In the genomic region with DNA sequence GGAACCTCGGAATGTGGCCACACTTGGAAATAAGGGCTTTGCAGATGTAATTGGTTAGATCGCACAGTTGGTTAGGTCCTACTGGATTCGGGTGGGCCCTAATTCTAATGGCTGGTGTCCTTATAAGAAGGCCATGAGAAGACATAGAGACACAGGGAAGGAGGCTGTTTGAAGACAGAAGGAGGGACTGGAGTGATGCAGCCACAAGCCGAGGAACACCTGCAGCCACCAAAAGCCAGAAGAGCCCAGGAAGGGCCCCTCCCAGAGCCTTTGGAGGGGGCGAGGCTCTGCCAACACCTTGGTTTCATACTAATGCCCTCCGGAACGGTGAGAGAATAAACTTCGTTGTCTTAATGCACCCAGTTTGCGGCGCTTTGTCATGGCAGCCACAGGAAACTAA, we compare ENCODE assay signal across 36 cellular contexts. TPM values are rescaled to one million over a fixed set of nuclear protein-coding genes. Genes with fewer than 3 reads are reported as not detected.
DNase-seq lines count a peak whose midpoint lies in the region; ATAC-seq, FAIRE-seq and TF ChIP-seq lines count a peak whose summit lies in the region.
"Had no signal": no experiment of that assay in that cellular context is flagged by ENCODE, and none has a peak within 500 bp of the region (broad histone marks: within the 10 kb centered on the region; RNA-seq: fewer than 3 reads in every experiment).

No MANE protein-coding gene starts in this region.

- POLR2A ChIA-PET in activated CD4-positive, alpha-beta memory T cell treated with anti-CD3 and anti-CD28 coated beads, Interleukin-2, amount 10 ng/mL, durations not matched to agents 7 days and 5 days (lab: Charles Lee): no interaction called here
- POLR2A ChIA-PET in activated CD4-positive, alpha-beta memory T cell treated with anti-CD3 and anti-CD28 coated beads for 36 hours (lab: Charles Lee): interaction anchor here (1.0 kb wide), 1 partner anchor 47 kb away, joined by 3 read pairs; a partner anchor contains a TSS
- POLR2A ChIA-PET in GM12878 (lab: Charles Lee): no interaction called here

- no peak overlapping the region for H2AFZ ChIP-seq in GM12878 (ENCODE audit: control insufficient read depth, low read depth, low read length)
- H2AFZ ChIP-seq in smooth muscle cell (ENCODE audit: low read depth): no peak overlapping the region
- H2AFZ ChIP-seq in Karpas-422 (ENCODE audit: low read length): no peak overlapping the region

- SMC1A ChIA-PET in GM12878 (lab: Charles Lee; ENCODE audit: uncharacterized antibody, unreplicated experiment): interaction anchor here (1.0 kb wide), 1 partner anchor 12 kb away, joined by 3 read pairs; no protein-coding TSS in a partner anchor

- H3K4me1 ChIP-seq in GM12878 (ENCODE audit: control insufficient read depth, insufficient read depth, low read length) (no peaks in the 10 kb centered on the region; the same call in 1 of the 2 replicates), foreskin keratinocyte (peaks cover 39% of the 10 kb centered on the region), smooth muscle cell (ENCODE audit: low read depth) (no peaks in the 10 kb centered on the region), Karpas-422 (ENCODE audit: low read length) (no peaks in the 10 kb centered on the region)
- H3K4me1 ChIP-seq: BE2C, gastrocnemius medialis, left lung, tibial nerve had no signal

- no TSS peak for BruUV-seq in GM12878 (replicated peaks; lab: Mats Ljungman, UMichigan)

- CTCF ChIA-PET in activated CD4-positive, alpha-beta memory T cell treated with anti-CD3 and anti-CD28 coated beads, Interleukin-2, amount 10 ng/mL, durations not matched to agents 7 days and 5 days (lab: Charles Lee): no interaction called here
- CTCF ChIA-PET in activated CD4-positive, alpha-beta memory T cell treated with anti-CD3 and anti-CD28 coated beads for 36 hours (lab: Charles Lee): no interaction called here
- CTCF ChIA-PET in GM12878 (lab: Yijun Ruan, JAX): no interaction called here

- H3K4me3 ChIP-seq in GM12878 (no peak overlapping the region), smooth muscle cell (no peak overlapping the region), Karpas-422 (ENCODE audit: low read length) (no peak overlapping the region)
- H3K4me3 ChIP-seq: gastrocnemius medialis, left lung, tibial nerve had no signal

- TF ChIP-seq POLR2A in GM12878 (IDR thresholded peaks at IDR 0.05; ENCODE audit: low read depth, low read length): no peak

- no peak overlapping the region for H3K9ac ChIP-seq in GM12878 (ENCODE audit: control insufficient read depth, insufficient read depth, low read length)
- H3K9ac ChIP-seq in smooth muscle cell (ENCODE audit: low read depth): peak overlapping the region; percentile 66
- H3K9ac ChIP-seq in Karpas-422 (ENCODE audit: low read length): no peak overlapping the region

- H3K9me2 ChIP-seq in Karpas-422 (replicated peaks; ENCODE audit: insufficient read depth, low read length): no peaks in the 10 kb centered on the region

- H3K4me2 ChIP-seq in GM12878 (ENCODE audit: control insufficient read depth, insufficient read depth) (no peak overlapping the region), smooth muscle cell (peak overlapping the region; percentile 9), Karpas-422 (ENCODE audit: low read depth, low read length, poor library complexity, severe bottlenecking) (no peak overlapping the region)

- TF ChIP-seq EP300 in GM12878 (IDR thresholded peaks at IDR 0.05; ENCODE audit: borderline replicate concordance in 1 of 2, control insufficient read depth in 1 of 2, low read depth in 2 of 2, low read length in 2 of 2): no peak

- 43% methylated on average over 10 of the region's 10 CpGs for WGBS in GM12878 (ENCODE audit: insufficient coverage, insufficient replicate concordance, low lambda C conversion rate, missing lambda C conversion rate)
- 97% methylated on average over 10 of the region's 10 CpGs for WGBS in smooth muscle cell (ENCODE audit: low lambda C conversion rate)

- H3K27me3 ChIP-seq in GM12878 (replicated peaks in 1 of 2; ENCODE audit: control insufficient read depth in 2 of 2, insufficient read depth in 2 of 2, low read length in 1 of 2) (no peaks in the 10 kb centered on the region), foreskin keratinocyte (no peaks in the 10 kb centered on the region), smooth muscle cell (ENCODE audit: low read depth) (no peaks in the 10 kb centered on the region), Karpas-422 (ENCODE audit: low read length) (no peaks in the 10 kb centered on the region)
- H3K27me3 ChIP-seq: BE2C, gastrocnemius medialis, left lung, tibial nerve had no signal

- no peak for TF ChIP-seq RAD21 in GM12878 (IDR thresholded peaks at IDR 0.05; ENCODE audit: insufficient read depth, low read depth, low read length)

- ATAC-seq in GM12878 (no peak), foreskin keratinocyte (no peak)
- ATAC-seq: gastrocnemius medialis; left lung; naive thymus-derived CD4-positive, alpha-beta T cell had no signal

- TF ChIP-seq CTCF in GM12878 (IDR thresholded peaks at IDR 0.05 in 2 of 3, conservative IDR thresholded peaks at IDR 0.05 in 1 of 3; ENCODE audit: control insufficient read depth in 2 of 3, extremely low read depth in 1 of 3, insufficient read depth in 1 of 3, low read depth in 3 of 3, low read length in 3 of 3): no peak
- TF ChIP-seq CTCF in foreskin keratinocyte (conservative IDR thresholded peaks at IDR 0.05): no peak
- no peak for TF ChIP-seq CTCF in smooth muscle cell (IDR thresholded peaks at IDR 0.05; ENCODE audit: borderline replicate concordance, insufficient read depth, poor library complexity, severe bottlenecking)

- H3K36me3 Mint-ChIP-seq in activated CD4-positive, alpha-beta memory T cell treated with anti-CD3 and anti-CD28 coated beads, Interleukin-2, amount 10 ng/mL, durations not matched to agents 7 days and 5 days (ENCODE audit: low read depth): no peaks in the 10 kb centered on the region
- no peaks in the 10 kb centered on the region for H3K36me3 Mint-ChIP-seq in activated CD4-positive, alpha-beta memory T cell treated with anti-CD3 and anti-CD28 coated beads for 36 hours
- H3K36me3 Mint-ChIP-seq: immature natural killer cell; naive thymus-derived CD4-positive, alpha-beta T cell had no signal

- H3K36me3 ChIP-seq in GM12878 (ENCODE audit: control insufficient read depth in 2 of 2, insufficient read depth in 2 of 2, low read length in 1 of 2) (peaks cover 0 to 2% of the 10 kb centered on the region in 2 experiments; a peak in 1 of 4 replicates), smooth muscle cell (ENCODE audit: low read depth) (peaks cover 3% of the 10 kb centered on the region), Karpas-422 (ENCODE audit: insufficient read depth, low read length) (no peaks in the 10 kb centered on the region)
- H3K36me3 ChIP-seq: BE2C, gastrocnemius medialis had no signal

- H3K27ac Mint-ChIP-seq in activated CD4-positive, alpha-beta memory T cell treated with anti-CD3 and anti-CD28 coated beads, Interleukin-2, amount 10 ng/mL, durations not matched to agents 7 days and 5 days: no peak overlapping the region
- H3K27ac Mint-ChIP-seq in activated CD4-positive, alpha-beta memory T cell treated with anti-CD3 and anti-CD28 coated beads for 36 hours: no peak overlapping the region
- H3K27ac Mint-ChIP-seq: activated naive CD4-positive, alpha-beta T cell treated with anti-CD3 and anti-CD28 coated beads for 36 hours; H9; immature natural killer cell; mesothelial cell of epicardium; T-helper 2 cell treated with Interferon-gamma antibody and Interleukin-4, amounts not matched to agents 5 μg/mL and 100 μg/mL, for 36 hours had no signal

- in situ Hi-C loops in GM12878 (cut with MboI): no loop called here

- H3K9me3 Mint-ChIP-seq in activated CD4-positive, alpha-beta memory T cell treated with anti-CD3 and anti-CD28 coated beads, Interleukin-2, amount 10 ng/mL, durations not matched to agents 7 days and 5 days: no peaks in the 10 kb centered on the region
- no peaks in the 10 kb centered on the region for H3K9me3 Mint-ChIP-seq in activated CD4-positive, alpha-beta memory T cell treated with anti-CD3 and anti-CD28 coated beads for 36 hours
- H3K9me3 Mint-ChIP-seq: H9, immature natural killer cell, mesothelial cell of epicardium had no signal

- no peak for FAIRE-seq in GM12878 (lab: Jason Lieb, UNC)
- FAIRE-seq: colon, G401.6, small intestine had no signal

- H4K20me1 ChIP-seq in GM12878 (ENCODE audit: control insufficient read depth, insufficient read depth) (no peaks in the 10 kb centered on the region), smooth muscle cell (ENCODE audit: low read depth) (no peaks in the 10 kb centered on the region), Karpas-422 (ENCODE audit: insufficient read depth, low read depth, low read length) (no peaks in the 10 kb centered on the region)

- no peak overlapping the region for H3K4me3 Mint-ChIP-seq in activated CD4-positive, alpha-beta memory T cell treated with anti-CD3 and anti-CD28 coated beads, Interleukin-2, amount 10 ng/mL, durations not matched to agents 7 days and 5 days
- H3K4me3 Mint-ChIP-seq in activated CD4-positive, alpha-beta memory T cell treated with anti-CD3 and anti-CD28 coated beads for 36 hours: no peak overlapping the region
- H3K4me3 Mint-ChIP-seq: activated naive CD4-positive, alpha-beta T cell treated with anti-CD3 and anti-CD28 coated beads for 36 hours; H9; immature natural killer cell; mesothelial cell of epicardium; naive thymus-derived CD4-positive, alpha-beta T cell; T-helper 2 cell treated with Interferon-gamma antibody and Interleukin-4, amounts not matched to agents 5 μg/mL and 100 μg/mL, for 36 hours had no signal

- H3K9me3 ChIP-seq in GM12878 (replicated peaks; ENCODE audit: control insufficient read depth, insufficient read depth, low read length) (no peaks in the 10 kb centered on the region; the same call in 2 of the 3 replicates), smooth muscle cell (replicated peaks; ENCODE audit: low read depth) (no peaks in the 10 kb centered on the region), Karpas-422 (ENCODE audit: low read length) (no peaks in the 10 kb centered on the region)
- H3K9me3 ChIP-seq: BE2C, gastrocnemius medialis, left lung, tibial nerve had no signal

- peak overlapping the region; percentile 65 for H3K27ac ChIP-seq in GM12878 (ENCODE audit: control insufficient read depth, insufficient read depth)
- peak overlapping the region; percentile 87 for H3K27ac ChIP-seq in foreskin keratinocyte
- peak overlapping the region; percentile 93 for H3K27ac ChIP-seq in smooth muscle cell (ENCODE audit: low read depth)
- no peak overlapping the region for H3K27ac ChIP-seq in Karpas-422 (ENCODE audit: low read length)
- H3K27ac ChIP-seq: gastrocnemius medialis, left lung, tibial nerve had no signal

- peaks cover 14% of the 10 kb centered on the region for H3K4me1 Mint-ChIP-seq in activated CD4-positive, alpha-beta memory T cell treated with anti-CD3 and anti-CD28 coated beads, Interleukin-2, amount 10 ng/mL, durations not matched to agents 7 days and 5 days
- H3K4me1 Mint-ChIP-seq in activated CD4-positive, alpha-beta memory T cell treated with anti-CD3 and anti-CD28 coated beads for 36 hours (ENCODE audit: low read depth): peaks cover 14% of the 10 kb centered on the region
- H3K4me1 Mint-ChIP-seq: immature natural killer cell, mesothelial cell of epicardium had no signal

- intact Hi-C loops in activated CD4-positive, alpha-beta memory T cell treated with anti-CD3 and anti-CD28 coated beads for 36 hours (cut with micrococcal nuclease): loop anchor here (2.0 kb wide), 1 partner anchor 105 kb away; no protein-coding TSS in a partner anchor
- intact Hi-C loops in GM12878 (cut with micrococcal nuclease; ENCODE audit: unreplicated experiment): no loop called here

- DNase-seq in activated CD4-positive, alpha-beta memory T cell treated with anti-CD3 and anti-CD28 coated beads, Interleukin-2, amount 10 ng/mL, durations not matched to agents 7 days and 5 days: peak; percentile 10
- no peak for DNase-seq in activated CD4-positive, alpha-beta memory T cell treated with anti-CD3 and anti-CD28 coated beads for 36 hours
- DNase-seq in GM12878 (ENCODE audit: low read depth, low spot score): no peak
- DNase-seq in foreskin keratinocyte: no peak
- DNase-seq in smooth muscle cell (lab: John Stamatoyannopoulos, UW; ENCODE audit: unreplicated experiment): no peak
- no peak for DNase-seq in stimulated activated naive CD4-positive, alpha-beta T cell (lab: John Stamatoyannopoulos, UW)
- no peak for DNase-seq in GM03348 (ENCODE audit: low spot score)
- no peak for DNase-seq in Karpas-422
- DNase-seq: activated CD4-positive, alpha-beta T cell treated with anti-CD3 and anti-CD28 coated beads for 4 hours; activated naive CD4-positive, alpha-beta T cell treated with anti-CD3 and anti-CD28 coated beads for 36 hours; activated T-cell treated with anti-CD3 and anti-CD28 coated beads, Interleukin-2, amount 50 U/mL, for 72 hours; amniotic stem cell; BE2C; effector memory CD4-positive, alpha-beta T cell; gastrocnemius medialis; H9; hypothalamus; immature natural killer cell; KBM-7; left lung; MM.1S; naive thymus-derived CD4-positive, alpha-beta T cell; NCI-H1436; NCI-H2107; NCI-H446 treated with DMSO at 0.1 percent for 48 hours; RPMI8226; small intestine; stimulated activated CD4-positive, alpha-beta T cell treated with anti-CD3 and anti-CD28 coated beads, Interleukin-1b, Interleukin-23, amount 100 ng/mL, for 48 hours; stimulated activated CD8-positive, alpha-beta memory T cell treated with anti-CD3 and anti-CD28 coated beads, Interleukin-4, amount 100 ng/mL, for 48 hours had no signal

- RAD21 ChIA-PET in GM12878 (lab: Charles Lee; ENCODE audit: unreplicated experiment): no interaction called here

- peaks cover 9% of the 10 kb centered on the region for H3F3A ChIP-seq in smooth muscle cell (ENCODE audit: low read depth)

- no peaks in the 10 kb centered on the region for H3K79me2 ChIP-seq in GM12878 (ENCODE audit: control insufficient read depth, insufficient read depth, low read length)
- no peaks in the 10 kb centered on the region for H3K79me2 ChIP-seq in smooth muscle cell (ENCODE audit: low read depth)
- H3K79me2 ChIP-seq in Karpas-422 (ENCODE audit: low read length): no peaks in the 10 kb centered on the region

- H3K27me3 Mint-ChIP-seq in activated CD4-positive, alpha-beta memory T cell treated with anti-CD3 and anti-CD28 coated beads, Interleukin-2, amount 10 ng/mL, durations not matched to agents 7 days and 5 days: no peaks in the 10 kb centered on the region
- no peaks in the 10 kb centered on the region for H3K27me3 Mint-ChIP-seq in activated CD4-positive, alpha-beta memory T cell treated with anti-CD3 and anti-CD28 coated beads for 36 hours
- H3K27me3 Mint-ChIP-seq: naive thymus-derived CD4-positive, alpha-beta T cell had no signal

RNA-seq across cellular contexts. Expression of a gene that starts 47.0 kb away (rescaled TPM):
- total RNA-seq in activated CD4-positive, alpha-beta memory T cell treated with anti-CD3 and anti-CD28 coated beads, Interleukin-2, amount 10 ng/mL, durations not matched to agents 7 days and 5 days: 1 to 10 TPM; 3.2 to 4.7 TPM
- 1 to 10 TPM; 1.7 to 3.1 TPM for total RNA-seq in activated CD4-positive, alpha-beta memory T cell treated with anti-CD3 and anti-CD28 coated beads for 36 hours
- total RNA-seq in GM12878 (2013; cell fraction: nucleolus; rRNA removed): 162 and 193 TPM in 2 replicates
- total RNA-seq in GM12878 (2014; rRNA removed): 27.1 and 29.3 TPM in 2 replicates
- 22.4 and 23.0 TPM in 2 replicates for total RNA-seq in GM12878 (2014; rRNA removed; fragmentation: Illumina TruSeq; extraction: Trizol)
- 51.2 and 55.9 TPM in 2 replicates for total RNA-seq in GM12878 (2021)
- polyA plus RNA-seq in GM12878 (2011; ENCODE audit: low read depth): 3.5 TPM
- 6.8 and 8.8 TPM in 2 replicates for polyA plus RNA-seq in GM12878 (2011; rRNA removed)
- 8.5 and 9.9 TPM in 2 replicates for polyA plus RNA-seq in GM12878 (2011; cell fraction: cytosol; rRNA removed)
- polyA plus RNA-seq in GM12878 (2011; cell fraction: nucleus; rRNA removed): 44.5 and 74.2 TPM in 2 replicates
- 6.3 and 7.5 TPM in 2 replicates for polyA plus RNA-seq in GM12878 (2012)
- 21.4 and 26.6 TPM in 2 replicates for polyA plus RNA-seq in GM12878 (2014; fragmentation: Illumina TruSeq; extraction: Trizol)
- 1 to 10 TPM in 1 of 2 experiments, under 1 TPM in 1; 0.87 to 1.2 TPM for polyA plus RNA-seq in GM12878 (2014; fragmentation: Nextera tagmentation; extraction: Ambion mirVana)
- polyA plus RNA-seq in GM12878 (2014; rRNA removed): 33.8 and 36.0 TPM in 2 replicates
- polyA plus RNA-seq in GM12878 (2016; fragmentation: Nextera tagmentation; extraction: Ambion mirVana): 1 to 10 TPM; 2.0 to 3.0 TPM
- 13.7 and 22.3 TPM in 2 replicates for polyA minus RNA-seq in GM12878 (2011; rRNA and poly(A)+ RNA removed)
- polyA minus RNA-seq in GM12878 (2011; cell fraction: cytosol; rRNA and poly(A)+ RNA removed): 7.4 and 10.7 TPM in 2 replicates
- 36.5 and 58.0 TPM in 2 replicates for polyA minus RNA-seq in GM12878 (2011; cell fraction: nucleus; rRNA and poly(A)+ RNA removed)
- total RNA-seq in foreskin keratinocyte: 26.3 and 33.4 TPM in 2 replicates
- polyA plus RNA-seq in foreskin keratinocyte: 5.5 and 6.0 TPM in 2 replicates
- 11.5 and 15.5 TPM in 2 replicates for total RNA-seq in smooth muscle cell
- 6.7 and 7.5 TPM in 2 replicates for polyA plus RNA-seq in smooth muscle cell
- total RNA-seq in Karpas-422 (2014; rRNA removed; shearing (Covaris generic); ENCODE audit: low replicate concordance): not detected in 2 replicates
- polyA plus RNA-seq: immature natural killer cell; naive thymus-derived CD4-positive, alpha-beta T cell had no signal

RNA-seq across cellular contexts. Expression of a gene that starts 49.6 kb away (rescaled TPM):
- total RNA-seq in activated CD4-positive, alpha-beta memory T cell treated with anti-CD3 and anti-CD28 coated beads, Interleukin-2, amount 10 ng/mL, durations not matched to agents 7 days and 5 days: 1 to 10 TPM; 2.2 TPM
- total RNA-seq in activated CD4-positive, alpha-beta memory T cell treated with anti-CD3 and anti-CD28 coated beads for 36 hours: 1 to 10 TPM; 1.7 to 1.8 TPM
- total RNA-seq in GM12878 (2013; cell fraction: nucleolus; rRNA removed): 34.7 and 35.6 TPM in 2 replicates
- 8.4 and 8.6 TPM in 2 replicates for total RNA-seq in GM12878 (2014; rRNA removed)
- total RNA-seq in GM12878 (2014; rRNA removed; fragmentation: Illumina TruSeq; extraction: Trizol): 6.1 and 6.8 TPM in 2 replicates
- 10.4 TPM in 2 replicates for total RNA-seq in GM12878 (2021)
- 1.0 TPM for polyA plus RNA-seq in GM12878 (2011; ENCODE audit: low read depth)
- 1.6 and 1.9 TPM in 2 replicates for polyA plus RNA-seq in GM12878 (2011; rRNA removed)
- polyA plus RNA-seq in GM12878 (2011; cell fraction: cytosol; rRNA removed): 2.0 and 2.6 TPM in 2 replicates
- polyA plus RNA-seq in GM12878 (2011; cell fraction: nucleus; rRNA removed): 5.7 and 6.0 TPM in 2 replicates
- polyA plus RNA-seq in GM12878 (2012): 1.1 and 1.6 TPM in 2 replicates
- 4.8 and 5.2 TPM in 2 replicates for polyA plus RNA-seq in GM12878 (2014; fragmentation: Illumina TruSeq; extraction: Trizol)
- polyA plus RNA-seq in GM12878 (2014; fragmentation: Nextera tagmentation; extraction: Ambion mirVana): under 1 TPM; 0.34 to 0.58 TPM
- polyA plus RNA-seq in GM12878 (2014; rRNA removed): 4.6 and 5.3 TPM in 2 replicates
- 1 to 10 TPM; 5.9 to 6.5 TPM for polyA plus RNA-seq in GM12878 (2016; fragmentation: Nextera tagmentation; extraction: Ambion mirVana)
- 6.1 TPM in 2 replicates for polyA minus RNA-seq in GM12878 (2011; rRNA and poly(A)+ RNA removed)
- polyA minus RNA-seq in GM12878 (2011; cell fraction: cytosol; rRNA and poly(A)+ RNA removed): 2.0 and 2.9 TPM in 2 replicates
- 4.0 and 5.7 TPM in 2 replicates for polyA minus RNA-seq in GM12878 (2011; cell fraction: nucleus; rRNA and poly(A)+ RNA removed)
- total RNA-seq in foreskin keratinocyte: 7.5 TPM in 2 replicates
- 2.7 and 3.1 TPM in 2 replicates for polyA plus RNA-seq in foreskin keratinocyte
- 7.9 and 8.5 TPM in 2 replicates for total RNA-seq in smooth muscle cell
- 6.2 and 6.9 TPM in 2 replicates for polyA plus RNA-seq in smooth muscle cell
- total RNA-seq in Karpas-422 (2014; rRNA removed; shearing (Covaris generic); ENCODE audit: low replicate concordance): 0.15 and 0.36 TPM in 2 replicates
- total RNA-seq: A172; activated naive CD4-positive, alpha-beta T cell treated with anti-CD3 and anti-CD28 coated beads for 36 hours; HT1080 had no signal
- polyA plus RNA-seq: immature natural killer cell had no signal
